ENCODE assay signal across 20 cellular contexts in genomic region chr15:100115066-100115710, GRCh38.
DNase-seq lines count a peak whose midpoint lies in the region; ATAC-seq, FAIRE-seq and TF ChIP-seq lines count a peak whose summit lies in the region.
"Had no signal": no experiment of that assay in that cellular context is flagged by ENCODE, and none has a peak within 500 bp of the region (broad histone marks: within the 10 kb centered on the region; RNA-seq: fewer than 3 reads in every experiment).

No MANE protein-coding gene starts in this region.

- no peaks in the 10 kb centered on the region for H3K27me3 Mint-ChIP-seq in chondrocyte (ENCODE audit: low read depth)
- peaks cover 17% of the 10 kb centered on the region for H3K27me3 Mint-ChIP-seq in nephron (ENCODE audit: low read depth)
- H3K27me3 Mint-ChIP-seq: stimulated activated naive CD8-positive, alpha-beta T cell treated with anti-CD3 and anti-CD28 coated beads, Interleukin-15, Interleukin-2, amounts not matched to agents 100 ng/mL and 50 ng/mL, for 24 hours had no signal

- H3K27me3 ChIP-seq in subcutaneous abdominal adipose tissue (ENCODE audit: control insufficient read depth in 5 of 5, insufficient read depth in 4 of 5, low read length in 5 of 5): no peaks in the 10 kb centered on the region

- no peaks in the 10 kb centered on the region for H3K36me3 ChIP-seq in subcutaneous abdominal adipose tissue (ENCODE audit: control insufficient read depth in 5 of 5, insufficient read depth in 5 of 5, low read length in 5 of 5)

- ATAC-seq in HG02981 (IDR thresholded peaks at IDR 0.05; ENCODE audit: unreplicated experiment): no peak

- no peak for DNase-seq in RWPE1 (ENCODE audit: low spot score)
- DNase-seq in chondrocyte (ENCODE audit: low spot score): no peak
- DNase-seq in NCI-H1436 (lab: John Stamatoyannopoulos, UW): no peak
- no peak for DNase-seq in urothelium cell line (ENCODE audit: low spot score)
- DNase-seq in NCI-H1092 treated with DMSO at 0.1 percent for 48 hours (lab: John Stamatoyannopoulos, UW): no peak
- DNase-seq: activated B cell treated with CpG ODN at 0.5 μM for 24 hours; AML-193; cortex of kidney; glutamatergic neuron; Kasumi-1; NCI-H1417; stimulated activated CD4-positive, alpha-beta T cell treated with anti-CD3 and anti-CD28 coated beads, Interleukin-12 subunit alpha, Interleukin-12 subunit beta, amount 100 ng/mL, for 4 hours; T-helper 1 cell had no signal

- H3K4me1 Mint-ChIP-seq in chondrocyte (ENCODE audit: low read depth) (peaks cover 57% of the 10 kb centered on the region), nephron (peaks cover 47% of the 10 kb centered on the region)
- H3K4me1 Mint-ChIP-seq: activated B cell treated with CpG ODN at 0.5 μM for 24 hours had no signal

- POLR2A ChIA-PET in RWPE1 (lab: Yijun Ruan, JAX; ENCODE audit: low non-redundant PET): no interaction called here

- H3K4me3 Mint-ChIP-seq in chondrocyte (ENCODE audit: unreplicated experiment) (no peak overlapping the region), nephron (peak overlapping the region in 2 of 3 experiments; percentile 2 to 69)
- H3K4me3 Mint-ChIP-seq: activated B cell treated with CpG ODN at 0.5 μM for 24 hours; stimulated activated naive CD8-positive, alpha-beta T cell treated with anti-CD3 and anti-CD28 coated beads, Interleukin-15, Interleukin-2, amounts not matched to agents 100 ng/mL and 50 ng/mL, for 24 hours had no signal

- H3K9me3 Mint-ChIP-seq in chondrocyte (ENCODE audit: low read depth) (peaks cover 5% of the 10 kb centered on the region), nephron (peaks cover 13% of the 10 kb centered on the region)

- CTCF ChIA-PET in RWPE1 (lab: Yijun Ruan, JAX): interaction anchor here (0.6 to 1.1 kb wide), 3 partner anchors 21 to 236 kb away, joined by 3 to 5 read pairs (median 3); no protein-coding TSS in a partner anchor

- H3K4me1 ChIP-seq in subcutaneous abdominal adipose tissue (ENCODE audit: control insufficient read depth in 5 of 5, insufficient read depth in 5 of 5, low read length in 5 of 5): peaks cover 14 to 61% (median 56%) of the 10 kb centered on the region in 5 donors
- H3K4me1 ChIP-seq: parathyroid adenoma had no signal

- TF ChIP-seq CTCF in RWPE1 (conservative IDR thresholded peaks at IDR 0.05; ENCODE audit: low read depth) (no peak), chondrocyte (IDR thresholded peaks at IDR 0.05) (no peak), nephron (IDR thresholded peaks at IDR 0.05; ENCODE audit: unreplicated experiment in 3 of 3) (no peak)

- H3K9me3 ChIP-seq in subcutaneous abdominal adipose tissue (ENCODE audit: control insufficient read depth in 5 of 5, low read length in 5 of 5): peaks cover 0 to 9% (median 3%) of the 10 kb centered on the region in 5 donors

- H3K27ac ChIP-seq in RWPE1 (peak overlapping the region; percentile 72), subcutaneous abdominal adipose tissue (ENCODE audit: low read depth, low read length) (peak overlapping the region; percentile 74)

- H3K4me3 ChIP-seq in subcutaneous abdominal adipose tissue (ENCODE audit: low read depth in 1 of 5, low read length in 5 of 5): no peak overlapping the region

- peak overlapping the region in 1 of 5 donors; percentile 19 for H3K9ac ChIP-seq in subcutaneous abdominal adipose tissue (ENCODE audit: low read length in 5 of 5)
- H3K9ac ChIP-seq: parathyroid adenoma had no signal

- peaks cover 3% of the 10 kb centered on the region for H3K36me3 Mint-ChIP-seq in chondrocyte (ENCODE audit: low read depth)
- peaks cover 4% of the 10 kb centered on the region for H3K36me3 Mint-ChIP-seq in nephron (ENCODE audit: low read depth)

- no peak for FAIRE-seq in urothelium cell line (lab: Jason Lieb, UNC)
- FAIRE-seq: D721Med, islet of Langerhans had no signal

- H3K27ac Mint-ChIP-seq in chondrocyte (ENCODE audit: unreplicated experiment): peak overlapping the region; percentile 93
- H3K27ac Mint-ChIP-seq in nephron: peak overlapping the region; percentile 68 to 89 (median 75)
- H3K27ac Mint-ChIP-seq: activated B cell treated with CpG ODN at 0.5 μM for 24 hours had no signal
